Comparison of ENCODE assay signal across 8 cellular contexts in genomic region chr2:119264781-119265692, GRCh38. TPM values are rescaled to one million over a fixed set of nuclear protein-coding genes. Genes with fewer than 3 reads are reported as not detected.
DNase-seq lines count a peak whose midpoint lies in the region; ATAC-seq, FAIRE-seq and TF ChIP-seq lines count a peak whose summit lies in the region.

No MANE protein-coding gene starts in this region.

- WGBS in HepG2 (ENCODE audit: low lambda C conversion rate), result 54% methylated on average over 12 of the region's 13 CpGs
- WGBS in testis, 2 donors, result 69 to 76% methylated on average over 13 of the region's 13 CpGs

- intact Hi-C loops in activated naive CD4-positive, alpha-beta T cell treated with anti-CD3 and anti-CD28 coated beads for 36 hours (cut with micrococcal nuclease), result loop anchor here (5.0 kb wide), 1 partner anchor 383 kb away; no protein-coding TSS in a partner anchor
- intact Hi-C loops in MCF 10A (cut with micrococcal nuclease), result loop anchor here (1.0 to 5.0 kb wide), 4 partner anchors 33 to 384 kb away; no protein-coding TSS in a partner anchor
- intact Hi-C loops in HepG2 (cut with micrococcal nuclease; ENCODE audit: unreplicated experiment), result loop anchor here (1.0 to 5.0 kb wide), 3 partner anchors 26 to 253 kb away; no protein-coding TSS in a partner anchor
- intact Hi-C loops in testis (cut with DNase I; ENCODE audit: low total_unique reads), result no loop called here

- no peak for TF ChIP-seq EP300 in HepG2 (IDR thresholded peaks at IDR 0.05; ENCODE audit: low read depth in 2 of 2, low read length in 2 of 2)
- TF ChIP-seq EP300 in HepG2 (CRISPR knock-in tag; IDR thresholded peaks at IDR 0.05; ENCODE audit: borderline replicate concordance), result no peak

- H4K20me1 ChIP-seq in HepG2 (ENCODE audit: insufficient read depth, low read length), result no peaks in the 10 kb centered on the region

- no peak overlapping the region for H2AFZ ChIP-seq in HepG2 (ENCODE audit: low read length)

- TSS peak; percentile 17 for BruUV-seq in MCF 10A (replicated peaks; lab: Mats Ljungman, UMichigan)
- BruUV-seq in HepG2 (replicated peaks; lab: Mats Ljungman, UMichigan), result TSS peak; percentile 17

- POLR2A ChIA-PET in MCF 10A (lab: Yijun Ruan, JAX), result interaction anchor here (0.9 to 1.2 kb wide), 5 partner anchors 12 to 384 kb away, joined by 3 to 4 read pairs (median 3); partner anchors contain the start of genes DBI and STEAP3
- POLR2A ChIA-PET in HepG2 (lab: Yijun Ruan, JAX), result no interaction called here

- H3K4me1 Mint-ChIP-seq in activated naive CD4-positive, alpha-beta T cell treated with anti-CD3 and anti-CD28 coated beads for 36 hours (ENCODE audit: low read depth), result no peaks in the 10 kb centered on the region
- H3K4me1 Mint-ChIP-seq in MCF 10A (ENCODE audit: insufficient read depth, unreplicated experiment), result peaks cover 9% of the 10 kb centered on the region

- H3K27me3 ChIP-seq in HAP-1 (ENCODE audit: low read depth) (no peaks in the 10 kb centered on the region), Peyer's patch (no peaks in the 10 kb centered on the region), HepG2 (ENCODE audit: control insufficient read depth in 1 of 2, insufficient read depth in 2 of 2, low read length in 2 of 2) (no peaks in the 10 kb centered on the region), testis (no peaks in the 10 kb centered on the region)

- TF ChIP-seq RAD21 in HepG2 (CRISPR knock-in tag; IDR thresholded peaks at IDR 0.05), result peak; percentile 83

- FAIRE-seq in HepG2 (lab: Jason Lieb, UNC), result peak; percentile 79

- ATAC-seq in HepG2, result peak; percentile 98

- H3K27me3 Mint-ChIP-seq in activated naive CD4-positive, alpha-beta T cell treated with anti-CD3 and anti-CD28 coated beads for 36 hours (ENCODE audit: low read depth), result peaks cover 4% of the 10 kb centered on the region
- H3K27me3 Mint-ChIP-seq in MCF 10A (ENCODE audit: insufficient read depth, unreplicated experiment), result no peaks in the 10 kb centered on the region

- CTCF ChIA-PET in activated naive CD4-positive, alpha-beta T cell treated with anti-CD3 and anti-CD28 coated beads for 36 hours (lab: Charles Lee), result interaction anchor here (0.7 to 1.9 kb wide), 7 partner anchors 10 to 384 kb away, joined by 3 to 7 read pairs (median 3); no protein-coding TSS in a partner anchor
- CTCF ChIA-PET in MCF 10A (lab: Yijun Ruan, JAX), result interaction anchor here (0.5 to 5.3 kb wide), 50 partner anchors 9 to 1422 kb away, joined by 3 to 119 read pairs (median 4); no protein-coding TSS in a partner anchor
- CTCF ChIA-PET in HepG2 (lab: Yijun Ruan, JAX; ENCODE audit: low intra/inter-chr PET ratio, low total read pairs), result interaction anchor here (0.6 to 2.5 kb wide), 4 partner anchors 46 to 383 kb away, joined by 3 to 17 read pairs (median 6); no protein-coding TSS in a partner anchor

- no peaks in the 10 kb centered on the region for H3K79me2 ChIP-seq in HepG2 (ENCODE audit: insufficient read depth, low read length)

- no peak overlapping the region for H3K4me2 ChIP-seq in HepG2 (ENCODE audit: low read depth, low read length)

- H3K36me3 ChIP-seq in HAP-1 (replicated peaks), result no peaks in the 10 kb centered on the region
- no peaks in the 10 kb centered on the region for H3K36me3 ChIP-seq in Peyer's patch
- H3K36me3 ChIP-seq in HepG2 (replicated peaks in 1 of 2; ENCODE audit: control insufficient read depth in 1 of 2, insufficient read depth in 2 of 2, low read length in 2 of 2), result peaks cover 2 to 6% of the 10 kb centered on the region in 2 experiments; a peak in 2 of 5 replicates
- H3K36me3 ChIP-seq in testis (ENCODE audit: low read depth, missing control alignments), result no peaks in the 10 kb centered on the region

- H3K9me3 ChIP-seq in HAP-1 (no peaks in the 10 kb centered on the region), Peyer's patch (no peaks in the 10 kb centered on the region), HepG2 (ENCODE audit: low read length) (no peaks in the 10 kb centered on the region), testis (no peaks in the 10 kb centered on the region)

- H3K4me1 ChIP-seq in HAP-1 (no peaks in the 10 kb centered on the region), Peyer's patch (no peaks in the 10 kb centered on the region), HepG2 (ENCODE audit: insufficient read depth, low read length) (peaks cover 10% of the 10 kb centered on the region), testis (no peaks in the 10 kb centered on the region)

- H3K36me3 Mint-ChIP-seq in activated naive CD4-positive, alpha-beta T cell treated with anti-CD3 and anti-CD28 coated beads for 36 hours (ENCODE audit: low read depth), result no peaks in the 10 kb centered on the region
- H3K36me3 Mint-ChIP-seq in MCF 10A (ENCODE audit: insufficient read depth, unreplicated experiment), result peaks cover 23% of the 10 kb centered on the region

- no peak overlapping the region for H3K4me3 Mint-ChIP-seq in activated naive CD4-positive, alpha-beta T cell treated with anti-CD3 and anti-CD28 coated beads for 36 hours
- no peak overlapping the region for H3K4me3 Mint-ChIP-seq in MCF 10A (ENCODE audit: unreplicated experiment)

- no peak overlapping the region for H3K27ac Mint-ChIP-seq in activated naive CD4-positive, alpha-beta T cell treated with anti-CD3 and anti-CD28 coated beads for 36 hours
- no peak overlapping the region for H3K27ac Mint-ChIP-seq in MCF 10A (ENCODE audit: low read depth, unreplicated experiment)

- H3K9ac ChIP-seq in HepG2 (ENCODE audit: insufficient read depth, low read depth, low read length), result no peak overlapping the region

- peak; percentile 41 for DNase-seq in activated naive CD4-positive, alpha-beta T cell treated with anti-CD3 and anti-CD28 coated beads for 36 hours
- no peak for DNase-seq in activated naive CD4-positive, alpha-beta T cell treated with anti-CD3 and anti-CD28 coated beads, Interleukin-2, amount 50 U/mL, for 16 hours
- peak; percentile 61 to 66 for DNase-seq in HAP-1 (ENCODE audit: low spot score in 2 of 2)
- peak; percentile 38 to 48 for DNase-seq in Kasumi-1 (lab: John Stamatoyannopoulos, UW)
- peak; percentile 21 to 66 (median 65) for DNase-seq in Peyer's patch
- DNase-seq in MCF 10A (ENCODE audit: unreplicated experiment), result peak; percentile 75
- DNase-seq in HepG2 (ENCODE audit: low spot score), result peak; percentile 51
- peak; percentile 72 for DNase-seq in testis

- H3K4me3 ChIP-seq in HAP-1, result no peak overlapping the region
- H3K4me3 ChIP-seq in Peyer's patch, result no peak overlapping the region
- no peak overlapping the region for H3K4me3 ChIP-seq in HepG2 (replicated peaks in 1 of 3; ENCODE audit: insufficient read depth in 1 of 3, low read depth in 2 of 3, low read length in 3 of 3)
- no peak overlapping the region for H3K4me3 ChIP-seq in testis

- H3K9me3 Mint-ChIP-seq in activated naive CD4-positive, alpha-beta T cell treated with anti-CD3 and anti-CD28 coated beads for 36 hours, result no peaks in the 10 kb centered on the region
- no peaks in the 10 kb centered on the region for H3K9me3 Mint-ChIP-seq in MCF 10A (ENCODE audit: unreplicated experiment)

- in situ Hi-C loops in HAP-1 (cut with MboI; ENCODE audit: low sequenced_read_pairs) (no loop called here), HepG2 (cut with HindIII; ENCODE audit: extremely low pct_ligation_motif_present, low pct_unique_long_range_greater_than_20kb) (loop anchor here (5.0 kb wide), 1 partner anchor 43 kb away; the partner anchor contains the start of gene STEAP3)

- TF ChIP-seq POLR2A in Peyer's patch (IDR thresholded peaks at IDR 0.05), result no peak
- no peak for TF ChIP-seq POLR2A in HepG2 (IDR thresholded peaks at IDR 0.05; ENCODE audit: insufficient read depth in 1 of 2, low read depth in 2 of 2, low read length in 2 of 2)
- no peak for TF ChIP-seq POLR2A in testis (IDR thresholded peaks at IDR 0.05)

- H3K27ac ChIP-seq in Peyer's patch (no peak overlapping the region), HepG2 (ENCODE audit: extremely low read length, insufficient read depth, low read length) (no peak overlapping the region), testis (no peak overlapping the region)

- TF ChIP-seq CTCF in Peyer's patch (IDR thresholded peaks at IDR 0.05), result peak in 5 of 6 experiments; percentile 31 to 67 (median 66)
- peak; percentile 84 for TF ChIP-seq CTCF in MCF 10A (IDR thresholded peaks at IDR 0.05; ENCODE audit: unreplicated experiment)
- TF ChIP-seq CTCF in HepG2 (CRISPR knock-in tag; IDR thresholded peaks at IDR 0.05), result peak; percentile 96
- TF ChIP-seq CTCF in testis (IDR thresholded peaks at IDR 0.05), result peak in 2 of 3 experiments; percentile 60 to 69

RNA-seq across cellular contexts. Expression of gene STEAP3, which starts 41.4 kb away (rescaled TPM):
- under 1 TPM; 0.07 TPM for total RNA-seq in activated naive CD4-positive, alpha-beta T cell treated with anti-CD3 and anti-CD28 coated beads for 36 hours
- 10 to 100 TPM; 13.2 to 31.2 (median 20.5) TPM for total RNA-seq in Peyer's patch
- total RNA-seq in MCF 10A (2022), result 23.8 and 25.0 TPM in 2 replicates
- total RNA-seq in HepG2 (2016; rRNA removed; fragmentation: Illumina TruSeq; extraction: Trizol), result 12.8 and 21.1 TPM in 2 replicates
- total RNA-seq in HepG2 (2016; cell fraction: cytosol; rRNA removed; fragmentation: Illumina TruSeq; extraction: Trizol; ENCODE audit: low read depth), result 1.9 and 2.5 TPM in 2 replicates
- total RNA-seq in HepG2 (2016; cell fraction: insoluble cytoplasmic fraction; rRNA removed; fragmentation: Illumina TruSeq; extraction: Trizol), result 12.1 and 21.6 TPM in 2 replicates
- total RNA-seq in HepG2 (2016; cell fraction: membrane; rRNA removed; fragmentation: Illumina TruSeq; extraction: Trizol), result 8.0 and 8.1 TPM in 2 replicates
- 23.7 and 29.0 TPM in 2 replicates for total RNA-seq in HepG2 (2016; cell fraction: nucleus; rRNA removed; fragmentation: Illumina TruSeq; extraction: Trizol)
- 7.3 and 10.2 TPM in 2 replicates for polyA plus RNA-seq in HepG2 (2011; rRNA removed)
- polyA plus RNA-seq in HepG2 (2011; cell fraction: cytosol; rRNA removed), result 4.5 and 5.9 TPM in 2 replicates
- polyA plus RNA-seq in HepG2 (2011; cell fraction: nucleus; rRNA removed), result 20.0 and 20.1 TPM in 2 replicates
- 7.0 and 9.7 TPM in 2 replicates for polyA plus RNA-seq in HepG2 (2012)
- polyA plus RNA-seq in HepG2 (2016; cell fraction: cytosol; fragmentation: Illumina TruSeq; extraction: Trizol; ENCODE audit: low read depth), result 2.3 TPM in 2 replicates
- polyA plus RNA-seq in HepG2 (2016; cell fraction: insoluble cytoplasmic fraction; fragmentation: Illumina TruSeq; extraction: Trizol; ENCODE audit: low read depth), result 11.0 and 14.2 TPM in 2 replicates
- polyA plus RNA-seq in HepG2 (2016; cell fraction: membrane; fragmentation: Illumina TruSeq; extraction: Trizol; ENCODE audit: low read depth), result 4.7 and 6.6 TPM in 2 replicates
- polyA plus RNA-seq in HepG2 (2016; cell fraction: nucleus; fragmentation: Illumina TruSeq; extraction: Trizol; ENCODE audit: insufficient read depth, low read depth), result 46.6 and 48.2 TPM in 2 replicates
- 14.5 and 38.6 TPM in 2 replicates for polyA minus RNA-seq in HepG2 (2011; rRNA and poly(A)+ RNA removed; ENCODE audit: low replicate concordance)
- polyA minus RNA-seq in HepG2 (2011; cell fraction: cytosol; rRNA and poly(A)+ RNA removed), result 10.7 and 11.0 TPM in 2 replicates
- polyA minus RNA-seq in HepG2 (2011; cell fraction: nucleus; rRNA and poly(A)+ RNA removed), result 5.8 and 7.5 TPM in 2 replicates
- total RNA-seq in testis, result 10 to 100 TPM in 1 of 2 donors, 1 to 10 TPM in 1; 5.1 to 11.9 TPM
- polyA plus RNA-seq in testis (ENCODE audit: insufficient read depth, low read depth, low replicate concordance), result 5.6 TPM
